Comparison of ENCODE assay signal across 6 cellular contexts in genomic region chr6:168705271-168705670, GRCh38.
DNase-seq lines count a peak whose midpoint lies in the region; ATAC-seq and TF ChIP-seq lines count a peak whose summit lies in the region.
"Not testable (repeated sequence)": the region's sequence is repeated elsewhere in the genome, so short reads cannot be mapped to it uniquely, and the experiment has no call there.

No MANE protein-coding gene starts in this region.

- not testable (repeated sequence) for H2AFZ ChIP-seq in neural progenitor cell (replicated peaks); neuronal stem cell (ENCODE audit: low read length)

- not testable (repeated sequence) for TF ChIP-seq CTCF in coronary artery (IDR thresholded peaks at IDR 0.05); neural progenitor cell (IDR thresholded peaks at IDR 0.05); upper lobe of right lung (IDR thresholded peaks at IDR 0.05)

- not testable (repeated sequence) for H3K4me1 ChIP-seq in neural progenitor cell; neuronal stem cell (ENCODE audit: control insufficient read depth in 2 of 2, insufficient read depth in 1 of 2, low read depth in 1 of 2, low read length in 2 of 2); upper lobe of right lung

- H3K14ac ChIP-seq in neuronal stem cell (ENCODE audit: low read length), result not testable (repeated sequence)

- not testable (repeated sequence) for H3K9me3 ChIP-seq in neural progenitor cell (ENCODE audit: low read depth); neuronal stem cell (replicated peaks in 1 of 2; ENCODE audit: control insufficient read depth in 2 of 2, insufficient read depth in 1 of 2, low read depth in 1 of 2, low read length in 2 of 2); upper lobe of right lung

- H3K27ac ChIP-seq in coronary artery; neural progenitor cell; neuronal stem cell (replicated peaks; ENCODE audit: low read length); upper lobe of right lung: not testable (repeated sequence)

- peak overlapping the region; percentile 46 for H3K4me3 Mint-ChIP-seq in neural progenitor cell
- not testable (repeated sequence) for H3K4me3 Mint-ChIP-seq in stimulated activated naive CD8-positive, alpha-beta T cell treated with anti-CD3 and anti-CD28 coated beads, Interleukin-15, amount 100 ng/mL, for 72 hours

- H3K27me3 ChIP-seq in neural progenitor cell; neuronal stem cell (ENCODE audit: control insufficient read depth in 3 of 3, insufficient read depth in 3 of 3, low read depth in 1 of 3, low read length in 3 of 3): not testable (repeated sequence)
- H3K27me3 ChIP-seq in upper lobe of right lung, result peaks cover 12% of the 10 kb centered on the region

- not testable (repeated sequence) for H3K36me3 ChIP-seq in neural progenitor cell; neuronal stem cell (replicated peaks in 1 of 2; ENCODE audit: control insufficient read depth in 2 of 2, insufficient read depth in 2 of 2, low read length in 2 of 2); upper lobe of right lung

- no CpG with 5 or more reads among the region's 16 CpGs for WGBS in neuronal stem cell (ENCODE audit: extremely low coverage in 2 of 2, insufficient read length in 2 of 2, insufficient replicate concordance in 1 of 2), 2 donors

- H3F3A ChIP-seq in neural progenitor cell (ENCODE audit: low read depth), result not testable (repeated sequence)

- H2BK12ac ChIP-seq in neuronal stem cell (ENCODE audit: low read length), result not testable (repeated sequence)

- peaks cover 15% of the 10 kb centered on the region for H3K9me3 Mint-ChIP-seq in neural progenitor cell
- not testable (repeated sequence) for H3K9me3 Mint-ChIP-seq in stimulated activated naive CD8-positive, alpha-beta T cell treated with anti-CD3 and anti-CD28 coated beads, Interleukin-15, amount 100 ng/mL, for 72 hours

- H3K79me1 ChIP-seq in neuronal stem cell (ENCODE audit: low read depth, low read length), result not testable (repeated sequence)

- H3K27ac Mint-ChIP-seq in neural progenitor cell; stimulated activated naive CD8-positive, alpha-beta T cell treated with anti-CD3 and anti-CD28 coated beads, Interleukin-15, amount 100 ng/mL, for 72 hours: not testable (repeated sequence)

- H3K36me3 Mint-ChIP-seq in neural progenitor cell, result not testable (repeated sequence)

- not testable (repeated sequence) for H3K79me2 ChIP-seq in neural progenitor cell (ENCODE audit: low read depth)

- H2BK5ac ChIP-seq in neuronal stem cell (ENCODE audit: low read length), result not testable (repeated sequence)

- not testable (repeated sequence) for H3K4me2 ChIP-seq in neural progenitor cell; neuronal stem cell (ENCODE audit: insufficient read depth, low read length, poor library complexity, severe bottlenecking)

- H3K4me3 ChIP-seq in coronary artery; neural progenitor cell; neuronal stem cell (ENCODE audit: low read length in 2 of 2); upper lobe of right lung: not testable (repeated sequence)

- peaks cover 21% of the 10 kb centered on the region for H3K4me1 Mint-ChIP-seq in neural progenitor cell
- not testable (repeated sequence) for H3K4me1 Mint-ChIP-seq in stimulated activated naive CD8-positive, alpha-beta T cell treated with anti-CD3 and anti-CD28 coated beads, Interleukin-15, amount 100 ng/mL, for 72 hours

- not testable (repeated sequence) for H2AK5ac ChIP-seq in neuronal stem cell (ENCODE audit: low read depth, low read length)

- ATAC-seq in stimulated activated naive CD8-positive, alpha-beta T cell treated with anti-CD3 and anti-CD28 coated beads, Interleukin-15, amount 100 ng/mL, for 72 hours, result peak; percentile 36
- not testable (repeated sequence) for ATAC-seq in upper lobe of right lung

- peak overlapping the region; percentile 7 for H3K18ac ChIP-seq in neuronal stem cell (ENCODE audit: low read length)

- H4K91ac ChIP-seq in neuronal stem cell (ENCODE audit: low read depth, low read length, poor library complexity), result not testable (repeated sequence)

- not testable (repeated sequence) for H4K8ac ChIP-seq in neuronal stem cell (ENCODE audit: low read depth, low read length)

- not testable (repeated sequence) for H3K4ac ChIP-seq in neuronal stem cell (ENCODE audit: low read length)

- intact Hi-C loops in cardiac septum (cut with DNase I); upper lobe of right lung (cut with DNase I): not testable (repeated sequence)

- H3K9ac ChIP-seq in neural progenitor cell; neuronal stem cell (ENCODE audit: low read depth, low read length, poor library complexity): not testable (repeated sequence)

- H4K20me1 ChIP-seq in neural progenitor cell (ENCODE audit: low read depth), result not testable (repeated sequence)

- DNase-seq in coronary artery (ENCODE audit: low spot score) (peak; percentile 7), cardiac septum (ENCODE audit: low spot score) (peak; percentile 64), upper lobe of right lung (peak; percentile 18)
- not testable (repeated sequence) for DNase-seq in neural progenitor cell (ENCODE audit: low spot score); neuronal stem cell (ENCODE audit: low spot score); stimulated activated naive CD8-positive, alpha-beta T cell treated with anti-CD3 and anti-CD28 coated beads, Interleukin-15, amount 100 ng/mL, for 72 hours

- not testable (repeated sequence) for H3K27me3 Mint-ChIP-seq in neural progenitor cell (ENCODE audit: insufficient read depth, low read depth)
- H3K27me3 Mint-ChIP-seq in stimulated activated naive CD8-positive, alpha-beta T cell treated with anti-CD3 and anti-CD28 coated beads, Interleukin-15, amount 100 ng/mL, for 72 hours, result peaks cover 33% of the 10 kb centered on the region

- H3K23ac ChIP-seq in neuronal stem cell (ENCODE audit: low read depth, low read length, poor library complexity), result not testable (repeated sequence)

- not testable (repeated sequence) for H2BK120ac ChIP-seq in neuronal stem cell (ENCODE audit: low read depth, low read length)

- H2BK15ac ChIP-seq in neuronal stem cell (ENCODE audit: low read length), result not testable (repeated sequence)
